ENCODE assay signal across 8 cellular contexts in the genomic region with DNA sequence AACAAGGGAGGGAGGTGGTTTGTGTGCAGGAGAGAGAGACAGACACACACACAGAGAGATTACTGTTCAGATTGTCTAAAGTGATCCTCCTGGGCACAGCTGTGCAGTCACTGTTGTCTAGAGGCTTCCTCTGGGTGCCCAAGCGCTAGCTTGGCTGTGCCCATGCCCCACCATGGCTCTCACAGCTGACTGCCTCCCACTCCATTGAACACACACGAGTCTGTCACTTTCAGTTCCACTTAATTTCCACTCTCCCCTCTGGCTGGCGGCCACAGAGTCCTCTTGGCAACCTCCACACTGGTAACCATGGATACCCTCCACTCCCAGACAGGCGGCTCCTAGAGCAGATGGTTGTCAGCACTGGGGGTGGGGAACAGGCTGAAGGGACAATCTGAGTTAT. TPM values are rescaled to one million over a fixed set of nuclear protein-coding genes. Genes with fewer than 3 reads are reported as not detected.
DNase-seq lines count a peak whose midpoint lies in the region; ATAC-seq and TF ChIP-seq lines count a peak whose summit lies in the region.

No MANE protein-coding gene starts in this region.

- H3K27me3 ChIP-seq in ascending aorta: no peaks in the 10 kb centered on the region
- H3K27me3 ChIP-seq in spleen (replicated peaks in 1 of 7): peaks cover 0 to 8% (median 0%) of the 10 kb centered on the region in 7 donors

- TF ChIP-seq POLR2A in spleen (IDR thresholded peaks at IDR 0.05): no peak

- H3K4me3 ChIP-seq in ascending aorta (peak overlapping the region in 1 of 2 donors; percentile 38), spleen (no peak overlapping the region)

- H3K36me3 ChIP-seq in ascending aorta: no peaks in the 10 kb centered on the region
- no peaks in the 10 kb centered on the region for H3K36me3 ChIP-seq in spleen

- H3K9me3 ChIP-seq in ascending aorta: no peaks in the 10 kb centered on the region
- no peaks in the 10 kb centered on the region for H3K9me3 ChIP-seq in spleen

- TF ChIP-seq CTCF in ascending aorta (IDR thresholded peaks at IDR 0.05) (no peak), spleen (IDR thresholded peaks at IDR 0.05 in 8 of 11, conservative IDR thresholded peaks at IDR 0.05 in 3 of 11) (no peak)

- H3K27ac ChIP-seq in ascending aorta: no peak overlapping the region
- no peak overlapping the region for H3K27ac ChIP-seq in spleen

- no peak for ATAC-seq in GM19455 (IDR thresholded peaks at IDR 0.05; ENCODE audit: unreplicated experiment)
- ATAC-seq in GM21423 (IDR thresholded peaks at IDR 0.05; ENCODE audit: unreplicated experiment): no peak

- peaks cover 0 to 14% of the 10 kb centered on the region in 2 donors for H3K4me1 ChIP-seq in ascending aorta
- H3K4me1 ChIP-seq in spleen: peaks cover 6 to 15% (median 9%) of the 10 kb centered on the region in 6 donors

- 19 to 39% (median 24%) methylated on average over 4 of the region's 4 CpGs for WGBS in spleen, 5 donors

- DNase-seq in DMS79 treated with DMSO at 0.1 percent for 48 hours (lab: John Stamatoyannopoulos, UW) (peak; percentile 100), NCI-H2107 treated with DMSO at 0.1 percent for 48 hours (lab: John Stamatoyannopoulos, UW; ENCODE audit: unreplicated experiment) (peak; percentile 96), ascending aorta (ENCODE audit: low spot score in 2 of 2) (peak; percentile 26 to 78), hippocampal formation (lab: John Stamatoyannopoulos, UW) (peak; percentile 83 to 89), spleen (peak; percentile 83), RKO (ENCODE audit: low spot score) (no peak)

- intact Hi-C loops in ascending aorta (cut with DNase I) (no loop called here), spleen (cut with DNase I; ENCODE audit: low total_unique reads) (no loop called here)

RNA-seq across cellular contexts. Expression of a gene that starts 29.1 kb away (rescaled TPM):
- total RNA-seq in ascending aorta (15.8 TPM), spleen (1 to 10 TPM; 1.4 to 3.3 (median 2.2) TPM)
- polyA plus RNA-seq in spleen: 1 to 10 TPM; 1.3 to 9.0 (median 5.2) TPM
